Comparison of ENCODE assay signal across 8 cellular contexts in the genomic region with DNA sequence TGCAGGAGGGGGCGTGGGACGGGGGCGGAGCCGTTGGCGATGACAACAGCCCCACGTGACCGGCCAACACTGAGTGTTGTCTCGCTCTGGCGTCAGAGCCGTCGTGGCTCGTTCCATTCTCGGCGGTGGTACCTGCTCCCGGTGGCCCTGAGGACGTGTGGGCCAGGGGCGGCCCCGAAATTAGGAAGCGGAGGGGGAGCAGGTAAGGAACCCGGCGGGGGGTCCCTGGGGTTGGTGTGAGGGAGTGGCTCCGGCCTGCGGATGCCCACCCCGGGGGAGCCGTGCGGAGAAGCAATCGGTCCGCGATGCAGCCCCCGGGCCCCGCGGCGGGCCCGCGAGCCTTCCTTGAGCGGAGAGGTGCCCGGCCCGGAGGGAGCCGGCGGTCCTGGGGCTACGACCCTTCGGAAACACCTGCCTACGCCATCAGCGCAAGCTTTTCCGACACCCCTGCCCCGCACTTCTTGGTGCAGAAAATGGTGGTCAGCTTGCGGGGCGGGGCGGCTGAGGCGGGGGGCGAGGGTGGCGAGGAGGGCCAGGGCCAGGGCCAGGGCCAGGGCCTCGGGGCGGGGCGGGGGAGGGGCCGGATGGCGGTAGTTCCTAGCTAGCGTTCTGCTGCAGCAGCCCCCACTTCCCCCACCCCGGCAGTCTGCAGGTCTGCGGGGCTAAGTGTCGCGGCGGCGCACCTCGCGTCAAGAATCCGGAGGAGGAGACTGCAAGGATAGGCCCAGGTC. TPM values are rescaled to one million over a fixed set of nuclear protein-coding genes. Genes with fewer than 3 reads are reported as not detected.
A peak's percentile ranks its signal among the peaks of the same experiment; 100 is the strongest.
DNase-seq lines count a peak whose midpoint lies in the region; ATAC-seq and TF ChIP-seq lines count a peak whose summit lies in the region.

A gene with protein sequence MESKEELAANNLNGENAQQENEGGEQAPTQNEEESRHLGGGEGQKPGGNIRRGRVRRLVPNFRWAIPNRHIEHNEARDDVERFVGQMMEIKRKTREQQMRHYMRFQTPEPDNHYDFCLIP (plus strand): TSS at position 72 of the 731 bp plus-strand sequence. CDS start 1,046 bp downstream, outside the sequence.

- H3K27ac Mint-ChIP-seq in endodermal cell, result peak within 1 kb of the TSS; percentile 97

- H3K36me3 Mint-ChIP-seq in endodermal cell (ENCODE audit: low read depth), result peaks cover 14% of the 10 kb centered on the region

- peaks cover 9% of the 10 kb centered on the region for H3K4me1 Mint-ChIP-seq in endodermal cell

- H3K9ac ChIP-seq in endodermal cell (ENCODE audit: extremely low read depth, low read length, poor library complexity, severe bottlenecking), result peak within 1 kb of the TSS; percentile 88

- DNase-seq in NK-92 (lab: John Stamatoyannopoulos, UW; ENCODE audit: unreplicated experiment) (peak; percentile 2), NCI-H345 (lab: John Stamatoyannopoulos, UW) (peak; percentile 77), endodermal cell (peak; percentile 97)
- no peak for DNase-seq in NK-92 treated with Interleukin-12 subunit alpha and Interleukin-12 subunit beta, amount 100 ng/mL, for 24 hours (lab: John Stamatoyannopoulos, UW)
- DNase-seq in activated CD8-positive, alpha-beta memory T cell treated with anti-CD3 and anti-CD28 coated beads, Interleukin-2, amount 50 U/mL, for 1 hour (ENCODE audit: extremely low read depth), result peak; percentile 45
- peak; percentile 69 for DNase-seq in stimulated activated CD8-positive, alpha-beta memory T cell treated with anti-CD3 and anti-CD28 coated beads, Interleukin-12 subunit alpha, Interleukin-12 subunit beta, amount 100 ng/mL, for 4 hours (ENCODE audit: low read depth)

- peak within 1 kb of the TSS; percentile 86 for H3K4me3 ChIP-seq in endodermal cell (ENCODE audit: low read length)
- H3K4me3 ChIP-seq in mesodermal cell (ENCODE audit: extremely low read depth, insufficient read depth, low read length, poor library complexity, severe bottlenecking), result peak within 1 kb of the TSS; percentile 66

- peak; percentile 91 for ATAC-seq in HG03025 (IDR thresholded peaks at IDR 0.05; ENCODE audit: low FRiP score, unreplicated experiment)

- H3K9me3 ChIP-seq in endodermal cell (ENCODE audit: control insufficient read depth, low read length) (no peaks in the 10 kb centered on the region), mesodermal cell (ENCODE audit: control insufficient read depth, low read length) (no peaks in the 10 kb centered on the region)

- H3K4me1 ChIP-seq in endodermal cell (ENCODE audit: control insufficient read depth, insufficient read depth, low read length) (no peaks in the 10 kb centered on the region), mesodermal cell (ENCODE audit: control insufficient read depth, insufficient read depth, low read length, poor library complexity, severe bottlenecking) (no peaks in the 10 kb centered on the region)

- no peaks in the 10 kb centered on the region for H3K27me3 ChIP-seq in endodermal cell (ENCODE audit: control insufficient read depth, insufficient read depth, low read length, poor library complexity, severe bottlenecking)

- H3K9me3 Mint-ChIP-seq in endodermal cell, result peaks cover 22% of the 10 kb centered on the region

- H3K27ac ChIP-seq in endodermal cell (ENCODE audit: low read depth, low read length) (peak within 1 kb of the TSS; percentile 89), mesodermal cell (ENCODE audit: low read depth, low read length, severe bottlenecking) (peak within 1 kb of the TSS; percentile 96)

- H3K36me3 ChIP-seq in endodermal cell (ENCODE audit: control insufficient read depth, insufficient read depth, low read length) (peaks cover 13% of the 10 kb centered on the region), mesodermal cell (ENCODE audit: control insufficient read depth, insufficient read depth, low read length) (peaks cover 14% of the 10 kb centered on the region)

- 0% methylated on average over 57 of the region's 67 CpGs; no CpG with 5 or more reads in 1 of the 2 experiments for WGBS in endodermal cell (ENCODE audit: insufficient coverage in 1 of 2, insufficient read length in 1 of 2), 2 experiments
- 0% methylated on average over 30 of the region's 67 CpGs; no CpG with 5 or more reads in 1 of the 2 experiments for WGBS in mesodermal cell (ENCODE audit: insufficient coverage in 2 of 2), 2 experiments

- TF ChIP-seq CTCF in endodermal cell (conservative IDR thresholded peaks at IDR 0.05), result no peak

- H3K4me3 Mint-ChIP-seq in endodermal cell, result peak within 1 kb of the TSS; percentile 78

- peaks cover 5% of the 10 kb centered on the region for H3K27me3 Mint-ChIP-seq in endodermal cell (ENCODE audit: insufficient read depth)

RNA-seq across cellular contexts. Expression of the gene that starts here (rescaled TPM):
- 10 to 100 TPM; 65.1 to 71.0 TPM for total RNA-seq in endodermal cell
- 103 TPM for polyA plus RNA-seq in endodermal cell (2013, experiment 1 of 2)
- 98.1 TPM for polyA plus RNA-seq in endodermal cell (2013, experiment 2 of 2)
- polyA plus RNA-seq in mesodermal cell (2013, experiment 1 of 2), result 128 TPM
- 118 TPM for polyA plus RNA-seq in mesodermal cell (2013, experiment 2 of 2)
